Comparison of ENCODE assay signal across 15 cellular contexts in the genomic region with DNA sequence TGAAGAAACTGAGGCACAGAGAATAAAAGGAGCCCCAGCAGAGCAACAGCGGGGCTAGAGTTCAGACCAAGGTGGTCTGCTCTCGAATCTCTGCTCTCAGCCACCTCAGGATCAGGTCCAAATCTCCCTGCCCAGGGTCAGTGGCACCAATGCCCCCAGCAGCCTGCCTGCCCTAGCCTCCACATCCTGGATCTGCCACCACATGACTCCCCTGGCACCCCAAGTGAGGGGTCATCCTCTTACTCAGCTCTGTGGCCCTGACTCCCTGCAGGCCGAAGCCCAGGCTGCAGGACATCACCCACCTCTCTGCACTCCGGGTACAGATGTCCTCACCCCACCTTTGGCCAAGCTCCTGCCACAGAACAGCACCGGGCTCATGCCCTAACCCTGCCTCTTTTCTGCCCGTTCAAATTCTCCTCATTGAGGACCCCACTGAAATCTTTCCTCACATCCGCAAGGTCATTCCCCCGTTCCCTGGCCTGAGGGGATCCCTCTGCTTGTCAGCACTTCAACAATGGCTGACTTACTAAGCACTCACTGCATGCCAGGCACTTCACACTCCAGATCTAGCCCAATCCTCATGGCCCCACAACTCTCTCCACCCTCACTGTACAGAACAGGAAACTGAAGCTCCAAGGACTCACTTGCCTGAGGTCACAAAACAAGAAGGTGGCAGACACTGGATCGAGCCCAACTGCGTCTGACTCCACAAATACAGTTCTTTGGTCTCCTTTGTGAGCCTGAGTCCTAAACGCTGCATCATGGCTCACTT. TPM values are rescaled to one million over a fixed set of nuclear protein-coding genes. Genes with fewer than 3 reads are reported as not detected.
A peak's percentile ranks its signal among the peaks of the same experiment; 100 is the strongest.
DNase-seq lines count a peak whose midpoint lies in the region; ATAC-seq, FAIRE-seq and TF ChIP-seq lines count a peak whose summit lies in the region.
"Had no signal": no experiment of that assay in that cellular context is flagged by ENCODE, and none has a peak within 500 bp of the region (broad histone marks: within the 10 kb centered on the region; RNA-seq: fewer than 3 reads in every experiment).

No MANE protein-coding gene starts in this region.

- H3K4me3 Mint-ChIP-seq in activated naive CD4-positive, alpha-beta T cell treated with anti-CD3 and anti-CD28 coated beads, Interleukin-2, amount 10 ng/mL, durations not matched to agents 7 days and 5 days = no peak overlapping the region
- no peak overlapping the region for H3K4me3 Mint-ChIP-seq in activated CD8-positive, alpha-beta T cell treated with anti-CD3 and anti-CD28 coated beads for 36 hours
- H3K4me3 Mint-ChIP-seq in stimulated activated memory B cell treated with anti-CD40 and anti-IgM and Interleukin-4, amounts not matched to agents 10 μg/mL and 1 μg/mL and 100 μg/mL, for 72 hours = peak overlapping the region; percentile 36

- H3K9me3 Mint-ChIP-seq in activated naive CD4-positive, alpha-beta T cell treated with anti-CD3 and anti-CD28 coated beads, Interleukin-2, amount 10 ng/mL, durations not matched to agents 7 days and 5 days = no peaks in the 10 kb centered on the region
- H3K9me3 Mint-ChIP-seq in activated CD8-positive, alpha-beta T cell treated with anti-CD3 and anti-CD28 coated beads for 36 hours = no peaks in the 10 kb centered on the region
- no peaks in the 10 kb centered on the region for H3K9me3 Mint-ChIP-seq in stimulated activated memory B cell treated with anti-CD40 and anti-IgM and Interleukin-4, amounts not matched to agents 10 μg/mL and 1 μg/mL and 100 μg/mL, for 72 hours

- no peak for FAIRE-seq in H54 (lab: Jason Lieb, UNC)
- FAIRE-seq: TTC549 had no signal

- H3K27ac Mint-ChIP-seq in activated naive CD4-positive, alpha-beta T cell treated with anti-CD3 and anti-CD28 coated beads, Interleukin-2, amount 10 ng/mL, durations not matched to agents 7 days and 5 days = peak overlapping the region; percentile 60
- peak overlapping the region; percentile 52 for H3K27ac Mint-ChIP-seq in activated CD8-positive, alpha-beta T cell treated with anti-CD3 and anti-CD28 coated beads for 36 hours
- H3K27ac Mint-ChIP-seq in stimulated activated memory B cell treated with anti-CD40 and anti-IgM and Interleukin-4, amounts not matched to agents 10 μg/mL and 1 μg/mL and 100 μg/mL, for 72 hours = peak overlapping the region; percentile 53

- no peak for TF ChIP-seq CTCF in activated CD8-positive, alpha-beta T cell treated with anti-CD3 and anti-CD28 coated beads for 36 hours (IDR thresholded peaks at IDR 0.05)

- TF ChIP-seq POLR2A in H54 (IDR thresholded peaks at IDR 0.05; ENCODE audit: low read depth, low read length) = no peak

- H3K4me1 Mint-ChIP-seq in activated naive CD4-positive, alpha-beta T cell treated with anti-CD3 and anti-CD28 coated beads, Interleukin-2, amount 10 ng/mL, durations not matched to agents 7 days and 5 days = peaks cover 35% of the 10 kb centered on the region
- H3K4me1 Mint-ChIP-seq in activated CD8-positive, alpha-beta T cell treated with anti-CD3 and anti-CD28 coated beads for 36 hours (ENCODE audit: low read depth) = peaks cover 26% of the 10 kb centered on the region
- peaks cover 74% of the 10 kb centered on the region for H3K4me1 Mint-ChIP-seq in stimulated activated memory B cell treated with anti-CD40 and anti-IgM and Interleukin-4, amounts not matched to agents 10 μg/mL and 1 μg/mL and 100 μg/mL, for 72 hours

- H3K4me1 ChIP-seq in aorta (ENCODE audit: control insufficient read depth in 1 of 2, insufficient read depth in 2 of 2, low read length in 2 of 2) = peaks cover 0 to 2% of the 10 kb centered on the region in 2 donors

- peaks cover 9 to 21% of the 10 kb centered on the region in 2 donors for H3K36me3 ChIP-seq in aorta (ENCODE audit: control insufficient read depth in 1 of 2, insufficient read depth in 2 of 2, low read length in 1 of 2)

- peaks cover 3% of the 10 kb centered on the region for H3K27me3 Mint-ChIP-seq in activated naive CD4-positive, alpha-beta T cell treated with anti-CD3 and anti-CD28 coated beads, Interleukin-2, amount 10 ng/mL, durations not matched to agents 7 days and 5 days
- no peaks in the 10 kb centered on the region for H3K27me3 Mint-ChIP-seq in activated CD8-positive, alpha-beta T cell treated with anti-CD3 and anti-CD28 coated beads for 36 hours
- no peaks in the 10 kb centered on the region for H3K27me3 Mint-ChIP-seq in stimulated activated memory B cell treated with anti-CD40 and anti-IgM and Interleukin-4, amounts not matched to agents 10 μg/mL and 1 μg/mL and 100 μg/mL, for 72 hours

- no peak overlapping the region for H3K4me3 ChIP-seq in aorta (ENCODE audit: low read length in 2 of 2)
- H3K4me3 ChIP-seq: lung had no signal

- intact Hi-C loops in activated CD8-positive, alpha-beta T cell treated with anti-CD3 and anti-CD28 coated beads for 36 hours (cut with micrococcal nuclease) = no loop called here
- intact Hi-C loops in cardiac septum (cut with DNase I) = no loop called here
- intact Hi-C loops in aorta (cut with DNase I) = no loop called here

- POLR2A ChIA-PET in activated CD8-positive, alpha-beta T cell treated with anti-CD3 and anti-CD28 coated beads for 36 hours (lab: Charles Lee) = interaction anchor here (0.7 to 0.9 kb wide), 3 partner anchors 12 to 506 kb away, joined by 3 read pairs; no protein-coding TSS in a partner anchor

- CTCF ChIA-PET in activated naive CD4-positive, alpha-beta T cell treated with anti-CD3 and anti-CD28 coated beads, Interleukin-2, amount 10 ng/mL, durations not matched to agents 7 days and 5 days (lab: Charles Lee) = no interaction called here
- CTCF ChIA-PET in activated CD8-positive, alpha-beta T cell treated with anti-CD3 and anti-CD28 coated beads for 36 hours (lab: Charles Lee) = no interaction called here

- H3K36me3 Mint-ChIP-seq in activated naive CD4-positive, alpha-beta T cell treated with anti-CD3 and anti-CD28 coated beads, Interleukin-2, amount 10 ng/mL, durations not matched to agents 7 days and 5 days = peaks cover 56% of the 10 kb centered on the region
- peaks cover 42% of the 10 kb centered on the region for H3K36me3 Mint-ChIP-seq in activated CD8-positive, alpha-beta T cell treated with anti-CD3 and anti-CD28 coated beads for 36 hours (ENCODE audit: low read depth)
- H3K36me3 Mint-ChIP-seq in stimulated activated memory B cell treated with anti-CD40 and anti-IgM and Interleukin-4, amounts not matched to agents 10 μg/mL and 1 μg/mL and 100 μg/mL, for 72 hours = peaks cover 61% of the 10 kb centered on the region

- no peaks in the 10 kb centered on the region for H3K27me3 ChIP-seq in aorta (ENCODE audit: control insufficient read depth in 1 of 2, insufficient read depth in 2 of 2, low read length in 1 of 2)

- H3K27ac ChIP-seq in aorta (ENCODE audit: low read depth in 1 of 2, low read length in 2 of 2) = no peak overlapping the region

- no peak for ATAC-seq in activated CD8-positive, alpha-beta T cell treated with anti-CD3 and anti-CD28 coated beads for 36 hours
- no peak for ATAC-seq in stimulated activated memory B cell treated with anti-CD40 and anti-IgM and Interleukin-4, amounts not matched to agents 10 μg/mL and 1 μg/mL and 100 μg/mL, for 72 hours
- ATAC-seq in aorta (ENCODE audit: low FRiP score) = no peak

- DNase-seq in activated naive CD4-positive, alpha-beta T cell treated with anti-CD3 and anti-CD28 coated beads, Interleukin-2, amount 10 ng/mL, durations not matched to agents 7 days and 5 days = no peak
- no peak for DNase-seq in activated naive CD4-positive, alpha-beta T cell (lab: John Stamatoyannopoulos, UW)
- no peak for DNase-seq in activated CD8-positive, alpha-beta T cell treated with anti-CD3 and anti-CD28 coated beads for 36 hours
- peak; percentile 60 for DNase-seq in cardiac septum (ENCODE audit: low spot score)
- DNase-seq in aorta = no peak
- no peak for DNase-seq in H54 (ENCODE audit: insufficient read length, low spot score)
- no peak for DNase-seq in RKO (ENCODE audit: low spot score)
- DNase-seq: effector CD4-positive, alpha-beta T cell; H7; KBM-7; NCI-H2029; retina had no signal

- H3K9me3 ChIP-seq in aorta (ENCODE audit: control insufficient read depth, low read length) = no peaks in the 10 kb centered on the region

- 78 to 83% methylated on average over 11 of the region's 11 CpGs for WGBS in aorta, 2 donors

RNA-seq across cellular contexts. Expression of a gene that starts 4.3 kb away (rescaled TPM):
- 100 to 1,000 TPM; 223 to 227 TPM for total RNA-seq in activated CD8-positive, alpha-beta T cell treated with anti-CD3 and anti-CD28 coated beads for 36 hours
- total RNA-seq in cardiac septum (121 TPM), aorta (100 to 1,000 TPM; 362 to 395 TPM)
- polyA plus RNA-seq in aorta = 100 to 1,000 TPM; 293 to 699 TPM

RNA-seq across cellular contexts. Expression of a gene that starts 7.0 kb away (rescaled TPM):
- 1 to 10 TPM; 1.6 to 1.8 TPM for total RNA-seq in activated CD8-positive, alpha-beta T cell treated with anti-CD3 and anti-CD28 coated beads for 36 hours
- 1.5 TPM for total RNA-seq in cardiac septum
- under 1 TPM; 0.36 to 0.39 TPM for total RNA-seq in aorta
- under 1 TPM; 0.38 to 0.90 TPM for polyA plus RNA-seq in aorta
